Comparison of ENCODE assay signal across 8 cellular contexts in genomic region chr19:4732680-4733114, GRCh38. TPM values are rescaled to one million over a fixed set of nuclear protein-coding genes. Genes with fewer than 3 reads are reported as not detected.
DNase-seq lines count a peak whose midpoint lies in the region; ATAC-seq, FAIRE-seq and TF ChIP-seq lines count a peak whose summit lies in the region.

No MANE protein-coding gene starts in this region.

- no peaks in the 10 kb centered on the region for H3K79me2 ChIP-seq in OCI-LY1 (ENCODE audit: insufficient read depth, low read length)

- TF ChIP-seq CTCF in Calu3 (IDR thresholded peaks at IDR 0.05; ENCODE audit: unreplicated experiment) (peak; percentile 50), OCI-LY1 (IDR thresholded peaks at IDR 0.05; ENCODE audit: low read length) (peak; percentile 82), fibroblast of mammary gland (conservative IDR thresholded peaks at IDR 0.05; ENCODE audit: control insufficient read depth, insufficient read depth, low read depth, low read length) (peak; percentile 80), neural crest cell (conservative IDR thresholded peaks at IDR 0.05) (peak; percentile 80)

- no peak for ATAC-seq in GM18498 (IDR thresholded peaks at IDR 0.05; ENCODE audit: unreplicated experiment)

- BruUV-seq in Calu3 (replicated peaks; lab: Mats Ljungman, UMichigan) = no TSS peak

- H4K20me1 ChIP-seq in OCI-LY1 (ENCODE audit: insufficient read depth, low read length) = no peaks in the 10 kb centered on the region

- DNase-seq in Calu3 = peak; percentile 43
- DNase-seq in KBM-7 = peak; percentile 71
- DNase-seq in activated T-cell treated with anti-CD3 and anti-CD28 coated beads, Interleukin-2, amount 50 U/mL, for 24 hours = peak; percentile 60
- peak; percentile 62 for DNase-seq in fibroblast of mammary gland (ENCODE audit: low read depth)
- peak; percentile 33 for DNase-seq in neural crest cell (ENCODE audit: low read depth, low spot score)
- peak; percentile 68 for DNase-seq in urothelium cell line (ENCODE audit: low spot score)

- H3K4me1 Mint-ChIP-seq in Calu3 (ENCODE audit: low read depth, unreplicated experiment) (peaks cover 9% of the 10 kb centered on the region), neural crest cell (peaks cover 5% of the 10 kb centered on the region)
- peaks cover 4% of the 10 kb centered on the region for H3K4me1 Mint-ChIP-seq in activated T-cell treated with anti-CD3 and anti-CD28 coated beads, Interleukin-2, amount 50 U/mL, for 24 hours (ENCODE audit: low read depth)

- H3K9me3 Mint-ChIP-seq in Calu3 (ENCODE audit: low read depth, unreplicated experiment) (no peaks in the 10 kb centered on the region), neural crest cell (no peaks in the 10 kb centered on the region)
- H3K9me3 Mint-ChIP-seq in activated T-cell treated with anti-CD3 and anti-CD28 coated beads, Interleukin-2, amount 50 U/mL, for 24 hours = no peaks in the 10 kb centered on the region

- no peak overlapping the region for H3K27ac ChIP-seq in OCI-LY1 (ENCODE audit: low read depth, low read length, poor library complexity, severe bottlenecking)

- H3K9me2 ChIP-seq in OCI-LY1 (ENCODE audit: low read depth, low read length) = no peaks in the 10 kb centered on the region

- no peak overlapping the region for H2AFZ ChIP-seq in OCI-LY1 (ENCODE audit: low read length)

- in situ Hi-C loops in KBM-7 (cut with MboI; ENCODE audit: low pct_unique_long_range_greater_than_20kb, low sequenced_read_pairs) = no loop called here

- H3K36me3 ChIP-seq in OCI-LY1 (ENCODE audit: insufficient read depth, low read length) = no peaks in the 10 kb centered on the region

- H3K9ac ChIP-seq in OCI-LY1 (ENCODE audit: low read length) = no peak overlapping the region

- H3K4me3 ChIP-seq in OCI-LY1 (ENCODE audit: low read depth, low read length, poor library complexity, severe bottlenecking) (no peak overlapping the region), fibroblast of mammary gland (ENCODE audit: control insufficient read depth, low read depth, low read length) (no peak overlapping the region)

- H3K4me2 ChIP-seq in OCI-LY1 (ENCODE audit: low read length) = peak overlapping the region; percentile 34; the same call in 1 of the 2 replicates

- H3K9me3 ChIP-seq in OCI-LY1 (ENCODE audit: low read length) = no peaks in the 10 kb centered on the region

- H3F3A ChIP-seq in OCI-LY1 (ENCODE audit: insufficient read depth, low read length) = no peaks in the 10 kb centered on the region

- H3K36me3 Mint-ChIP-seq in Calu3 (ENCODE audit: insufficient read depth, unreplicated experiment) (no peaks in the 10 kb centered on the region), neural crest cell (ENCODE audit: low read depth) (no peaks in the 10 kb centered on the region)
- H3K36me3 Mint-ChIP-seq in activated T-cell treated with anti-CD3 and anti-CD28 coated beads, Interleukin-2, amount 50 U/mL, for 24 hours (ENCODE audit: low read depth) = no peaks in the 10 kb centered on the region

- FAIRE-seq in urothelium cell line (lab: Jason Lieb, UNC) = no peak

- CTCF ChIA-PET in Calu3 (lab: Charles Lee) = interaction anchor here (2.7 kb wide), 1 partner anchor 58 kb away, joined by 32 read pairs; the partner anchor contains the start of gene FEM1A

- H3K27me3 ChIP-seq in OCI-LY1 (ENCODE audit: insufficient read depth, low read length) = no peaks in the 10 kb centered on the region

- peaks cover 4% of the 10 kb centered on the region for H3K4me1 ChIP-seq in OCI-LY1 (ENCODE audit: insufficient read depth, low read length, severe bottlenecking)

- H3K4me3 Mint-ChIP-seq in Calu3 (ENCODE audit: low read depth, unreplicated experiment) = no peak overlapping the region
- H3K4me3 Mint-ChIP-seq in activated T-cell treated with anti-CD3 and anti-CD28 coated beads, Interleukin-2, amount 50 U/mL, for 24 hours = peak overlapping the region; percentile 7
- H3K4me3 Mint-ChIP-seq in neural crest cell = peak overlapping the region; percentile 56

- peaks cover 30% of the 10 kb centered on the region for H3K27me3 Mint-ChIP-seq in Calu3 (ENCODE audit: unreplicated experiment)
- H3K27me3 Mint-ChIP-seq in activated T-cell treated with anti-CD3 and anti-CD28 coated beads, Interleukin-2, amount 50 U/mL, for 24 hours = peaks cover 3% of the 10 kb centered on the region
- H3K27me3 Mint-ChIP-seq in neural crest cell (ENCODE audit: low read depth) = peaks cover 38% of the 10 kb centered on the region

- H3K27ac Mint-ChIP-seq in Calu3 (ENCODE audit: unreplicated experiment) = no peak overlapping the region
- no peak overlapping the region for H3K27ac Mint-ChIP-seq in activated T-cell treated with anti-CD3 and anti-CD28 coated beads, Interleukin-2, amount 50 U/mL, for 24 hours
- no peak overlapping the region for H3K27ac Mint-ChIP-seq in neural crest cell (ENCODE audit: unreplicated experiment)

- intact Hi-C loops in Calu3 (cut with micrococcal nuclease; ENCODE audit: unreplicated experiment) = loop anchor here (1.0 to 2.0 kb wide), 2 partner anchors 58 to 72 kb away; no protein-coding TSS in a partner anchor

RNA-seq across cellular contexts. Expression of gene DPP9, which starts 9.1 kb away (rescaled TPM):
- total RNA-seq in Calu3 (2022) (52.2 and 59.2 TPM in 2 replicates), neural crest cell (46.8 and 48.0 TPM in 2 replicates)

RNA-seq across cellular contexts. Expression of gene FEM1A, which starts 58.8 kb away (rescaled TPM):
- total RNA-seq in Calu3 (2022) = 8.8 and 10.2 TPM in 2 replicates
- 16.9 and 17.3 TPM in 2 replicates for total RNA-seq in neural crest cell
